14 cellular contexts compared by ENCODE assay signal in genomic region chr11:80346660-80347059, GRCh38.
A peak's percentile ranks its signal among the peaks of the same experiment; 100 is the strongest.
DNase-seq lines count a peak whose midpoint lies in the region; FAIRE-seq and TF ChIP-seq lines count a peak whose summit lies in the region.
"Had no signal": no experiment of that assay in that cellular context is flagged by ENCODE, and none has a peak within 500 bp of the region (broad histone marks: within the 10 kb centered on the region; RNA-seq: fewer than 3 reads in every experiment).

No MANE protein-coding gene starts in this region.

- WGBS in hepatocyte (ENCODE audit: low lambda C conversion rate, missing lambda C conversion rate): 58% methylated on average over 3 of the region's 3 CpGs
- no CpG with 5 or more reads among the region's 3 CpGs for WGBS in neuronal stem cell (ENCODE audit: extremely low coverage in 2 of 2, insufficient read length in 2 of 2, insufficient replicate concordance in 1 of 2), 2 donors

- H4K91ac ChIP-seq in neuronal stem cell (ENCODE audit: low read depth, low read length, poor library complexity): no peak overlapping the region

- peak overlapping the region; percentile 15 for H2BK15ac ChIP-seq in neuronal stem cell (ENCODE audit: low read length)

- H3K9ac ChIP-seq in neuronal stem cell (ENCODE audit: low read depth, low read length, poor library complexity): no peak overlapping the region
- H3K9ac ChIP-seq: BLaER1 had no signal

- H2AK5ac ChIP-seq in neuronal stem cell (ENCODE audit: low read depth, low read length): no peak overlapping the region

- H2BK5ac ChIP-seq in neuronal stem cell (ENCODE audit: low read length): no peak overlapping the region

- H4K20me1 ChIP-seq in hepatocyte (ENCODE audit: insufficient read depth, poor library complexity, severe bottlenecking): no peaks in the 10 kb centered on the region
- H4K20me1 ChIP-seq: BLaER1 had no signal

- H2BK12ac ChIP-seq in neuronal stem cell (ENCODE audit: low read length): no peak overlapping the region

- H3K27ac ChIP-seq in hepatocyte (no peak overlapping the region), neuronal stem cell (replicated peaks; ENCODE audit: low read length) (no peak overlapping the region)
- H3K27ac ChIP-seq: BLaER1 had no signal

- H3K79me2 ChIP-seq in hepatocyte: no peaks in the 10 kb centered on the region

- no peak overlapping the region for H3K4ac ChIP-seq in neuronal stem cell (ENCODE audit: low read length)

- peak; percentile 10 for DNase-seq in A172 (ENCODE audit: low spot score)
- DNase-seq in M059J (ENCODE audit: low read depth): peak; percentile 32
- DNase-seq in hepatocyte (ENCODE audit: low spot score): peak; percentile 13
- no peak for DNase-seq in neuronal stem cell (ENCODE audit: low spot score)
- no peak for DNase-seq in frontal cortex (ENCODE audit: low spot score in 2 of 2)
- no peak for DNase-seq in NCI-H1417 treated with DMSO at 0.1 percent for 48 hours (lab: John Stamatoyannopoulos, UW)
- no peak for DNase-seq in foreskin fibroblast
- DNase-seq: AML-193; CD8-positive, alpha-beta memory T cell; HCEC 1CT; HFFc6 had no signal

- no peak for TF ChIP-seq CTCF in hepatocyte (IDR thresholded peaks at IDR 0.05; ENCODE audit: poor library complexity)
- no peak for TF ChIP-seq CTCF in foreskin fibroblast (IDR thresholded peaks at IDR 0.05; ENCODE audit: low read depth, low read length)

- H3K14ac ChIP-seq in neuronal stem cell (ENCODE audit: low read length): no peak overlapping the region

- H3K9me2 ChIP-seq in hepatocyte (replicated peaks; ENCODE audit: insufficient read depth): no peaks in the 10 kb centered on the region

- H3K4me3 ChIP-seq in hepatocyte (no peak overlapping the region), neuronal stem cell (ENCODE audit: low read length in 2 of 2) (no peak overlapping the region), foreskin fibroblast (ENCODE audit: low read depth in 1 of 2, low read length in 2 of 2) (no peak overlapping the region)
- H3K4me3 ChIP-seq: BLaER1 had no signal

- H4K8ac ChIP-seq in neuronal stem cell (ENCODE audit: low read depth, low read length): no peak overlapping the region

- H3K9me3 ChIP-seq in hepatocyte (ENCODE audit: low read depth): no peaks in the 10 kb centered on the region
- no peaks in the 10 kb centered on the region for H3K9me3 ChIP-seq in neuronal stem cell (replicated peaks in 1 of 2; ENCODE audit: control insufficient read depth in 2 of 2, insufficient read depth in 1 of 2, low read depth in 1 of 2, low read length in 2 of 2)
- H3K9me3 ChIP-seq: BLaER1, Caco-2 had no signal

- no peak for FAIRE-seq in frontal cortex (lab: Jason Lieb, UNC)
- FAIRE-seq: HTR-8/SVneo had no signal

- H3K4me1 ChIP-seq in hepatocyte (ENCODE audit: insufficient read depth) (peaks cover 6% of the 10 kb centered on the region), neuronal stem cell (ENCODE audit: control insufficient read depth in 2 of 2, insufficient read depth in 1 of 2, low read depth in 1 of 2, low read length in 2 of 2) (peaks cover 3 to 5% of the 10 kb centered on the region in 2 donors)
- H3K4me1 ChIP-seq: BLaER1 had no signal

- H2AFZ ChIP-seq in hepatocyte: no peak overlapping the region
- peak overlapping the region; percentile 47 for H2AFZ ChIP-seq in neuronal stem cell (ENCODE audit: low read length)

- no peak overlapping the region for H3K4me2 ChIP-seq in hepatocyte
- no peak overlapping the region for H3K4me2 ChIP-seq in neuronal stem cell (ENCODE audit: insufficient read depth, low read length, poor library complexity, severe bottlenecking)
- H3K4me2 ChIP-seq: BLaER1 had no signal

- no peaks in the 10 kb centered on the region for H3K36me3 ChIP-seq in hepatocyte (replicated peaks; ENCODE audit: insufficient read depth, low read depth)
- no peaks in the 10 kb centered on the region for H3K36me3 ChIP-seq in neuronal stem cell (replicated peaks in 1 of 2; ENCODE audit: control insufficient read depth in 2 of 2, insufficient read depth in 2 of 2, low read length in 2 of 2)
- H3K36me3 ChIP-seq: BLaER1 had no signal

- H3K23ac ChIP-seq in neuronal stem cell (ENCODE audit: low read depth, low read length, poor library complexity): no peak overlapping the region

- no peak overlapping the region for H3K18ac ChIP-seq in neuronal stem cell (ENCODE audit: low read length)

- no peaks in the 10 kb centered on the region for H3K27me3 ChIP-seq in hepatocyte
- H3K27me3 ChIP-seq in neuronal stem cell (ENCODE audit: control insufficient read depth in 3 of 3, insufficient read depth in 3 of 3, low read depth in 1 of 3, low read length in 3 of 3): no peaks in the 10 kb centered on the region
- H3K27me3 ChIP-seq: BLaER1 had no signal

- H2BK120ac ChIP-seq in neuronal stem cell (ENCODE audit: low read depth, low read length): no peak overlapping the region

- no peaks in the 10 kb centered on the region for H3K79me1 ChIP-seq in neuronal stem cell (ENCODE audit: low read depth, low read length)

Comparison
In these comparisons a context has a peak if more than half of its experiments do, and no peak if none do; other contexts are left out.
1. DNase-seq: peak in A172 (single experiment), M059J (single experiment) and hepatocyte (single experiment); none in neuronal stem cell (single experiment), frontal cortex (0 of 2), NCI-H1417 treated with DMSO at 0.1 percent for 48 hours (single experiment) and foreskin fibroblast (0 of 2).